ENCODE assay signal across 19 cellular contexts in genomic region chr11:63993983-63994382, GRCh38. TPM values are rescaled to one million over a fixed set of nuclear protein-coding genes. Genes with fewer than 3 reads are reported as not detected.
DNase-seq lines count a peak whose midpoint lies in the region; ATAC-seq, FAIRE-seq and TF ChIP-seq lines count a peak whose summit lies in the region.
"Had no signal": no experiment of that assay in that cellular context is flagged by ENCODE, and none has a peak within 500 bp of the region (broad histone marks: within the 10 kb centered on the region; RNA-seq: fewer than 3 reads in every experiment).

No MANE protein-coding gene starts in this region.

- H3K4me2 ChIP-seq in HepG2 (ENCODE audit: low read depth, low read length), result no peak overlapping the region

- H3K27me3 ChIP-seq in heart right ventricle, result no peaks in the 10 kb centered on the region
- H3K27me3 ChIP-seq in left ventricle myocardium inferior (ENCODE audit: low read depth), result no peaks in the 10 kb centered on the region
- H3K27me3 ChIP-seq in HepG2 (ENCODE audit: control insufficient read depth in 1 of 2, insufficient read depth in 2 of 2, low read length in 2 of 2), result no peaks in the 10 kb centered on the region
- H3K27me3 ChIP-seq in upper lobe of left lung, result no peaks in the 10 kb centered on the region
- H3K27me3 ChIP-seq: BE2C had no signal

- peak in 6 of 8 donors; percentile 29 to 61 (median 48) for ATAC-seq in heart right ventricle
- ATAC-seq in HepG2, result no peak
- peak; percentile 19 to 53 for ATAC-seq in upper lobe of left lung (ENCODE audit: low FRiP score in 2 of 2)
- no peak for ATAC-seq in HG03139 (IDR thresholded peaks at IDR 0.05; ENCODE audit: unreplicated experiment)
- ATAC-seq: CD8-positive, alpha-beta T cell had no signal

- TF ChIP-seq CTCF in heart right ventricle (IDR thresholded peaks at IDR 0.05), result no peak
- TF ChIP-seq CTCF in left ventricle myocardium inferior (IDR thresholded peaks at IDR 0.05; ENCODE audit: borderline replicate concordance), result no peak
- TF ChIP-seq CTCF in RWPE1 (conservative IDR thresholded peaks at IDR 0.05; ENCODE audit: low read depth), result no peak
- no peak for TF ChIP-seq CTCF in HepG2 (CRISPR knock-in tag; IDR thresholded peaks at IDR 0.05)
- no peak for TF ChIP-seq CTCF in upper lobe of left lung (IDR thresholded peaks at IDR 0.05)

- CTCF ChIA-PET in RWPE1 (lab: Yijun Ruan, JAX), result interaction anchor here (0.6 kb wide), 1 partner anchor 353 kb away, joined by 5 read pairs; no protein-coding TSS in a partner anchor
- CTCF ChIA-PET in HepG2 (lab: Yijun Ruan, JAX; ENCODE audit: low intra/inter-chr PET ratio, low total read pairs), result no interaction called here

- H3K36me3 ChIP-seq in heart right ventricle, result peaks cover 0 to 96% (median 28%) of the 10 kb centered on the region in 9 donors
- peaks cover 80% of the 10 kb centered on the region for H3K36me3 ChIP-seq in left ventricle myocardium inferior
- H3K36me3 ChIP-seq in HepG2 (replicated peaks in 1 of 2; ENCODE audit: control insufficient read depth in 1 of 2, insufficient read depth in 2 of 2, low read length in 2 of 2), result peaks cover 16 to 52% of the 10 kb centered on the region in 2 experiments; a peak in 4 of 5 replicates
- H3K36me3 ChIP-seq in upper lobe of left lung, result peaks cover 6 to 94% (median 70%) of the 10 kb centered on the region in 4 donors

- no peak for TF ChIP-seq RAD21 in HepG2 (CRISPR knock-in tag; IDR thresholded peaks at IDR 0.05)

- intact Hi-C loops in heart right ventricle (cut with DNase I) (no loop called here), left ventricle myocardium inferior (cut with micrococcal nuclease) (no loop called here), HepG2 (cut with micrococcal nuclease; ENCODE audit: unreplicated experiment) (no loop called here)

- DNase-seq in heart right ventricle (no peak), left ventricle myocardium inferior (no peak), RWPE1 (ENCODE audit: low spot score) (no peak), HepG2 (ENCODE audit: low spot score) (no peak), upper lobe of left lung (peak in 1 of 2 donors; percentile 43)
- DNase-seq in stimulated activated CD4-positive, alpha-beta T cell treated with anti-CD3 and anti-CD28 coated beads, Interleukin-4, amount 100 ng/mL, for 1 hour, result no peak
- DNase-seq in activated CD4-positive, alpha-beta T cell treated with anti-CD3 and anti-CD28 coated beads for 1 hour, result no peak
- DNase-seq: BE2C; CD8-positive, alpha-beta T cell; DMS153; Kasumi-1; NCI-H1417; NCI-H187; NCI-H446 treated with DMSO at 0.1 percent for 48 hours; NCI-H526 treated with DMSO at 0.1 percent for 48 hours; SHP77 treated with DMSO at 0.1 percent for 48 hours had no signal

- H3K4me1 ChIP-seq in heart right ventricle (peaks cover 0 to 18% (median 4%) of the 10 kb centered on the region in 9 donors), left ventricle myocardium inferior (peaks cover 17% of the 10 kb centered on the region), HepG2 (ENCODE audit: insufficient read depth, low read length) (no peaks in the 10 kb centered on the region), upper lobe of left lung (peaks cover 0 to 5% (median 1%) of the 10 kb centered on the region in 4 donors)

- POLR2A ChIA-PET in RWPE1 (lab: Yijun Ruan, JAX; ENCODE audit: low non-redundant PET), result no interaction called here
- POLR2A ChIA-PET in HepG2 (lab: Yijun Ruan, JAX), result no interaction called here

- peaks cover 3% of the 10 kb centered on the region for H3K79me2 ChIP-seq in HepG2 (ENCODE audit: insufficient read depth, low read length)

- WGBS in heart right ventricle, 2 donors, result 63 to 71% methylated on average over 7 of the region's 7 CpGs
- 95% methylated on average over 7 of the region's 7 CpGs for WGBS in HepG2 (ENCODE audit: low lambda C conversion rate)
- WGBS in upper lobe of left lung, 2 donors, result 73 to 82% methylated on average over 7 of the region's 7 CpGs

- H2AFZ ChIP-seq in HepG2 (ENCODE audit: low read length), result no peak overlapping the region

- no peaks in the 10 kb centered on the region; the same call in 1 of the 2 replicates for H4K20me1 ChIP-seq in HepG2 (ENCODE audit: insufficient read depth, low read length)

- H3K27ac ChIP-seq in heart right ventricle, result no peak overlapping the region
- H3K27ac ChIP-seq in left ventricle myocardium inferior (replicated peaks), result no peak overlapping the region
- peak overlapping the region; percentile 85 for H3K27ac ChIP-seq in RWPE1
- no peak overlapping the region for H3K27ac ChIP-seq in HepG2 (ENCODE audit: extremely low read length, insufficient read depth, low read length)
- H3K27ac ChIP-seq in upper lobe of left lung, result no peak overlapping the region
- H3K27ac ChIP-seq: SK-N-MC had no signal

- no peak overlapping the region for H3K4me3 ChIP-seq in heart right ventricle
- no peak overlapping the region for H3K4me3 ChIP-seq in left ventricle myocardium inferior
- H3K4me3 ChIP-seq in HepG2 (replicated peaks in 1 of 3; ENCODE audit: insufficient read depth in 1 of 3, low read depth in 2 of 3, low read length in 3 of 3), result no peak overlapping the region
- no peak overlapping the region for H3K4me3 ChIP-seq in upper lobe of left lung
- H3K4me3 ChIP-seq: SK-N-MC had no signal

- no TSS peak for BruUV-seq in HepG2 (replicated peaks; lab: Mats Ljungman, UMichigan)

- H3K9me3 ChIP-seq in heart right ventricle (no peaks in the 10 kb centered on the region), left ventricle myocardium inferior (replicated peaks) (no peaks in the 10 kb centered on the region), HepG2 (ENCODE audit: low read length) (no peaks in the 10 kb centered on the region), upper lobe of left lung (no peaks in the 10 kb centered on the region)
- H3K9me3 ChIP-seq: BE2C had no signal

- no peak for FAIRE-seq in HepG2 (lab: Jason Lieb, UNC)

- TF ChIP-seq POLR2A in HepG2 (IDR thresholded peaks at IDR 0.05; ENCODE audit: insufficient read depth in 1 of 2, low read depth in 2 of 2, low read length in 2 of 2) (no peak), upper lobe of left lung (IDR thresholded peaks at IDR 0.05) (no peak)

- in situ Hi-C loops in HepG2 (cut with HindIII; ENCODE audit: extremely low pct_ligation_motif_present, low pct_unique_long_range_greater_than_20kb), result no loop called here

- TF ChIP-seq EP300 in HepG2 (IDR thresholded peaks at IDR 0.05; ENCODE audit: low read depth in 2 of 2, low read length in 2 of 2) (no peak), HepG2 (CRISPR knock-in tag; IDR thresholded peaks at IDR 0.05; ENCODE audit: borderline replicate concordance) (no peak), upper lobe of left lung (IDR thresholded peaks at IDR 0.05) (no peak)

- H3K9ac ChIP-seq in HepG2 (ENCODE audit: insufficient read depth, low read depth, low read length), result no peak overlapping the region

RNA-seq across cellular contexts. Expression of gene OTUB1, which starts 7.7 kb away (rescaled TPM):
- total RNA-seq in heart right ventricle (10 to 100 TPM; 47.0 to 58.2 (median 49.8) TPM), left ventricle myocardium inferior (57.0 TPM), HepG2 (2016; rRNA removed; fragmentation: Illumina TruSeq; extraction: Trizol) (58.8 and 78.7 TPM in 2 replicates), upper lobe of left lung (10 to 100 TPM; 58.6 to 95.3 (median 72.5) TPM)
- polyA plus RNA-seq in heart right ventricle (10 to 100 TPM; 34.9 to 87.0 TPM), HepG2 (2011; rRNA removed) (130 TPM in 2 replicates)
- 20.2 and 22.1 TPM in 2 replicates for total RNA-seq in HepG2 (2016; cell fraction: cytosol; rRNA removed; fragmentation: Illumina TruSeq; extraction: Trizol; ENCODE audit: low read depth)
- total RNA-seq in HepG2 (2016; cell fraction: insoluble cytoplasmic fraction; rRNA removed; fragmentation: Illumina TruSeq; extraction: Trizol), result 63.7 and 75.6 TPM in 2 replicates
- 29.1 and 30.2 TPM in 2 replicates for total RNA-seq in HepG2 (2016; cell fraction: membrane; rRNA removed; fragmentation: Illumina TruSeq; extraction: Trizol)
- 37.3 and 37.7 TPM in 2 replicates for total RNA-seq in HepG2 (2016; cell fraction: nucleus; rRNA removed; fragmentation: Illumina TruSeq; extraction: Trizol)
- polyA plus RNA-seq in HepG2 (2011; cell fraction: cytosol; rRNA removed), result 108 and 143 TPM in 2 replicates
- polyA plus RNA-seq in HepG2 (2011; cell fraction: nucleus; rRNA removed), result 193 and 235 TPM in 2 replicates
- 62.7 and 68.2 TPM in 2 replicates for polyA plus RNA-seq in HepG2 (2012)
- 38.9 TPM in 2 replicates for polyA plus RNA-seq in HepG2 (2016; cell fraction: cytosol; fragmentation: Illumina TruSeq; extraction: Trizol; ENCODE audit: low read depth)
- polyA plus RNA-seq in HepG2 (2016; cell fraction: insoluble cytoplasmic fraction; fragmentation: Illumina TruSeq; extraction: Trizol; ENCODE audit: low read depth), result 103 and 127 TPM in 2 replicates
- polyA plus RNA-seq in HepG2 (2016; cell fraction: membrane; fragmentation: Illumina TruSeq; extraction: Trizol; ENCODE audit: low read depth), result 42.5 and 43.1 TPM in 2 replicates
- polyA plus RNA-seq in HepG2 (2016; cell fraction: nucleus; fragmentation: Illumina TruSeq; extraction: Trizol; ENCODE audit: insufficient read depth, low read depth), result 108 and 115 TPM in 2 replicates
- polyA minus RNA-seq in HepG2 (2011; rRNA and poly(A)+ RNA removed; ENCODE audit: low replicate concordance), result 120 and 135 TPM in 2 replicates
- 51.3 and 59.5 TPM in 2 replicates for polyA minus RNA-seq in HepG2 (2011; cell fraction: cytosol; rRNA and poly(A)+ RNA removed)
- 31.7 and 32.2 TPM in 2 replicates for polyA minus RNA-seq in HepG2 (2011; cell fraction: nucleus; rRNA and poly(A)+ RNA removed)

RNA-seq across cellular contexts. Expression of gene COX8A, which starts 19.6 kb away (rescaled TPM):
- total RNA-seq in heart right ventricle (1,000 to 10,000 TPM in 6 of 10 donors, 100 to 1,000 TPM in 4; 868 to 1,274 (median 1,041) TPM), left ventricle myocardium inferior (920 TPM), HepG2 (2016; rRNA removed; fragmentation: Illumina TruSeq; extraction: Trizol) (393 and 406 TPM in 2 replicates), upper lobe of left lung (100 to 1,000 TPM; 184 to 510 (median 271) TPM)
- polyA plus RNA-seq in heart right ventricle (1,000 to 10,000 TPM; 1,312 to 2,481 TPM), HepG2 (2011; rRNA removed) (202 and 217 TPM in 2 replicates)
- total RNA-seq in HepG2 (2016; cell fraction: cytosol; rRNA removed; fragmentation: Illumina TruSeq; extraction: Trizol; ENCODE audit: low read depth), result 208 and 256 TPM in 2 replicates
- 417 and 435 TPM in 2 replicates for total RNA-seq in HepG2 (2016; cell fraction: insoluble cytoplasmic fraction; rRNA removed; fragmentation: Illumina TruSeq; extraction: Trizol)
- 247 and 301 TPM in 2 replicates for total RNA-seq in HepG2 (2016; cell fraction: membrane; rRNA removed; fragmentation: Illumina TruSeq; extraction: Trizol)
- total RNA-seq in HepG2 (2016; cell fraction: nucleus; rRNA removed; fragmentation: Illumina TruSeq; extraction: Trizol), result 164 and 188 TPM in 2 replicates
- polyA plus RNA-seq in HepG2 (2011; cell fraction: cytosol; rRNA removed), result 241 and 483 TPM in 2 replicates
- 200 and 266 TPM in 2 replicates for polyA plus RNA-seq in HepG2 (2011; cell fraction: nucleus; rRNA removed)
- polyA plus RNA-seq in HepG2 (2012), result 160 and 192 TPM in 2 replicates
- polyA plus RNA-seq in HepG2 (2016; cell fraction: cytosol; fragmentation: Illumina TruSeq; extraction: Trizol; ENCODE audit: low read depth), result 231 and 257 TPM in 2 replicates
- 441 and 468 TPM in 2 replicates for polyA plus RNA-seq in HepG2 (2016; cell fraction: insoluble cytoplasmic fraction; fragmentation: Illumina TruSeq; extraction: Trizol; ENCODE audit: low read depth)
- 285 and 298 TPM in 2 replicates for polyA plus RNA-seq in HepG2 (2016; cell fraction: membrane; fragmentation: Illumina TruSeq; extraction: Trizol; ENCODE audit: low read depth)
- 310 TPM in 2 replicates for polyA plus RNA-seq in HepG2 (2016; cell fraction: nucleus; fragmentation: Illumina TruSeq; extraction: Trizol; ENCODE audit: insufficient read depth, low read depth)
- 341 and 520 TPM in 2 replicates for polyA minus RNA-seq in HepG2 (2011; rRNA and poly(A)+ RNA removed; ENCODE audit: low replicate concordance)
- polyA minus RNA-seq in HepG2 (2011; cell fraction: cytosol; rRNA and poly(A)+ RNA removed), result 121 and 141 TPM in 2 replicates
- 24.2 and 29.4 TPM in 2 replicates for polyA minus RNA-seq in HepG2 (2011; cell fraction: nucleus; rRNA and poly(A)+ RNA removed)

RNA-seq across cellular contexts. Expression of gene FLRT1, which starts 41.7 kb away (rescaled TPM):
- total RNA-seq in heart right ventricle (under 1 TPM; 0.17 to 0.83 (median 0.39) TPM), left ventricle myocardium inferior (0.44 TPM), HepG2 (2016; rRNA removed; fragmentation: Illumina TruSeq; extraction: Trizol) (0.02 TPM in 1 of 2 replicates, not detected in the other), upper lobe of left lung (under 1 TPM in 3 of 6 donors, not detected in 3; 0.09 to 0.30 (median 0.15) TPM)
- polyA plus RNA-seq in heart right ventricle (under 1 TPM; 0.22 to 0.44 TPM), HepG2 (2011; rRNA removed) (0.08 TPM in 2 replicates)
- not detected in 2 replicates for total RNA-seq in HepG2 (2016; cell fraction: cytosol; rRNA removed; fragmentation: Illumina TruSeq; extraction: Trizol; ENCODE audit: low read depth)
- total RNA-seq in HepG2 (2016; cell fraction: insoluble cytoplasmic fraction; rRNA removed; fragmentation: Illumina TruSeq; extraction: Trizol), result not detected in 2 replicates
- total RNA-seq in HepG2 (2016; cell fraction: membrane; rRNA removed; fragmentation: Illumina TruSeq; extraction: Trizol), result not detected in 2 replicates
- 0.09 TPM in 1 of 2 replicates, not detected in the other for total RNA-seq in HepG2 (2016; cell fraction: nucleus; rRNA removed; fragmentation: Illumina TruSeq; extraction: Trizol)
- polyA plus RNA-seq in HepG2 (2011; cell fraction: cytosol; rRNA removed), result 0.03 TPM in 2 replicates
- polyA plus RNA-seq in HepG2 (2011; cell fraction: nucleus; rRNA removed), result 0.06 and 0.10 TPM in 2 replicates
- 0.28 and 0.32 TPM in 2 replicates for polyA plus RNA-seq in HepG2 (2012)
- not detected in 2 replicates for polyA plus RNA-seq in HepG2 (2016; cell fraction: cytosol; fragmentation: Illumina TruSeq; extraction: Trizol; ENCODE audit: low read depth)
- polyA plus RNA-seq in HepG2 (2016; cell fraction: insoluble cytoplasmic fraction; fragmentation: Illumina TruSeq; extraction: Trizol; ENCODE audit: low read depth), result 0.10 TPM in 1 of 2 replicates, not detected in the other
- polyA plus RNA-seq in HepG2 (2016; cell fraction: membrane; fragmentation: Illumina TruSeq; extraction: Trizol; ENCODE audit: low read depth), result not detected in 2 replicates
- polyA plus RNA-seq in HepG2 (2016; cell fraction: nucleus; fragmentation: Illumina TruSeq; extraction: Trizol; ENCODE audit: insufficient read depth, low read depth), result not detected in 2 replicates
- polyA minus RNA-seq in HepG2 (2011; rRNA and poly(A)+ RNA removed; ENCODE audit: low replicate concordance), result 0.07 and 0.22 TPM in 2 replicates
- polyA minus RNA-seq in HepG2 (2011; cell fraction: cytosol; rRNA and poly(A)+ RNA removed), result 0.18 and 0.20 TPM in 2 replicates
- polyA minus RNA-seq in HepG2 (2011; cell fraction: nucleus; rRNA and poly(A)+ RNA removed), result 0.39 TPM in 1 of 2 replicates, not detected in the other
- total RNA-seq: CD8-positive, alpha-beta T cell; G401 had no signal

RNA-seq across cellular contexts. Expression of gene NAA40, which starts 55.2 kb away (rescaled TPM):
- total RNA-seq in heart right ventricle, result 10 to 100 TPM; 13.0 to 26.4 (median 19.7) TPM
- polyA plus RNA-seq in heart right ventricle, result 10 to 100 TPM; 13.9 to 38.8 TPM
- total RNA-seq in left ventricle myocardium inferior, result 19.7 TPM
- 17.1 and 17.9 TPM in 2 replicates for total RNA-seq in HepG2 (2016; rRNA removed; fragmentation: Illumina TruSeq; extraction: Trizol)
- total RNA-seq in HepG2 (2016; cell fraction: cytosol; rRNA removed; fragmentation: Illumina TruSeq; extraction: Trizol; ENCODE audit: low read depth), result 1.8 and 2.2 TPM in 2 replicates
- total RNA-seq in HepG2 (2016; cell fraction: insoluble cytoplasmic fraction; rRNA removed; fragmentation: Illumina TruSeq; extraction: Trizol), result 15.4 and 20.1 TPM in 2 replicates
- total RNA-seq in HepG2 (2016; cell fraction: membrane; rRNA removed; fragmentation: Illumina TruSeq; extraction: Trizol), result 6.7 and 7.0 TPM in 2 replicates
- total RNA-seq in HepG2 (2016; cell fraction: nucleus; rRNA removed; fragmentation: Illumina TruSeq; extraction: Trizol), result 15.0 and 17.0 TPM in 2 replicates
- polyA plus RNA-seq in HepG2 (2011; rRNA removed), result 11.1 and 14.3 TPM in 2 replicates
- polyA plus RNA-seq in HepG2 (2011; cell fraction: cytosol; rRNA removed), result 9.0 and 9.1 TPM in 2 replicates
- polyA plus RNA-seq in HepG2 (2011; cell fraction: nucleus; rRNA removed), result 34.5 and 44.9 TPM in 2 replicates
- 8.9 TPM in 2 replicates for polyA plus RNA-seq in HepG2 (2012)
- 2.0 and 2.2 TPM in 2 replicates for polyA plus RNA-seq in HepG2 (2016; cell fraction: cytosol; fragmentation: Illumina TruSeq; extraction: Trizol; ENCODE audit: low read depth)
- 19.2 and 20.6 TPM in 2 replicates for polyA plus RNA-seq in HepG2 (2016; cell fraction: insoluble cytoplasmic fraction; fragmentation: Illumina TruSeq; extraction: Trizol; ENCODE audit: low read depth)
- 4.0 and 4.3 TPM in 2 replicates for polyA plus RNA-seq in HepG2 (2016; cell fraction: membrane; fragmentation: Illumina TruSeq; extraction: Trizol; ENCODE audit: low read depth)
- polyA plus RNA-seq in HepG2 (2016; cell fraction: nucleus; fragmentation: Illumina TruSeq; extraction: Trizol; ENCODE audit: insufficient read depth, low read depth), result 43.1 and 48.7 TPM in 2 replicates
- 10.7 and 27.3 TPM in 2 replicates for polyA minus RNA-seq in HepG2 (2011; rRNA and poly(A)+ RNA removed; ENCODE audit: low replicate concordance)
- polyA minus RNA-seq in HepG2 (2011; cell fraction: cytosol; rRNA and poly(A)+ RNA removed), result 3.8 and 4.3 TPM in 2 replicates
- polyA minus RNA-seq in HepG2 (2011; cell fraction: nucleus; rRNA and poly(A)+ RNA removed), result 18.0 and 19.6 TPM in 2 replicates
- 10 to 100 TPM in 5 of 6 donors, 1 to 10 TPM in 1; 7.8 to 41.9 (median 16.5) TPM for total RNA-seq in upper lobe of left lung

Comparison
In these comparisons a context has a peak if more than half of its experiments do, and no peak if none do; other contexts are left out.
1. ATAC-seq: peak in heart right ventricle (6 of 8) and upper lobe of left lung (2 of 2); none in HepG2 (single experiment) and HG03139 (single experiment).